25 cellular contexts compared by ENCODE assay signal in genomic region chr17:42279776-42280630, GRCh38. TPM values are rescaled to one million over a fixed set of nuclear protein-coding genes. Genes with fewer than 3 reads are reported as not detected.
DNase-seq lines count a peak whose midpoint lies in the region; ATAC-seq and TF ChIP-seq lines count a peak whose summit lies in the region.
"Had no signal": no experiment of that assay in that cellular context is flagged by ENCODE, and none has a peak within 500 bp of the region (broad histone marks: within the 10 kb centered on the region; RNA-seq: fewer than 3 reads in every experiment).

No MANE protein-coding gene starts in this region.

- no peak overlapping the region for H3K9ac ChIP-seq in colonic mucosa (ENCODE audit: low read depth in 2 of 2, low read length in 2 of 2)
- H3K9ac ChIP-seq: GM23248 had no signal

- no peaks in the 10 kb centered on the region for H3K27me3 Mint-ChIP-seq in activated naive CD4-positive, alpha-beta T cell treated with anti-CD3 and anti-CD28 coated beads for 36 hours (ENCODE audit: low read depth)
- H3K27me3 Mint-ChIP-seq in T-helper 17 cell: no peaks in the 10 kb centered on the region
- no peaks in the 10 kb centered on the region for H3K27me3 Mint-ChIP-seq in naive thymus-derived CD8-positive, alpha-beta T cell
- H3K27me3 Mint-ChIP-seq: stimulated activated naive B cell treated with anti-CD40 and anti-IgM and Interleukin-4, amounts not matched to agents 10 μg/mL and 1 μg/mL and 100 μg/mL, for 72 hours had no signal

- no peak for TF ChIP-seq POLR2A in suprapubic skin (IDR thresholded peaks at IDR 0.05)

- CTCF ChIA-PET in activated naive CD4-positive, alpha-beta T cell treated with anti-CD3 and anti-CD28 coated beads for 36 hours (lab: Charles Lee): interaction anchor here (0.5 to 1.4 kb wide), 5 partner anchors 10 to 317 kb away, joined by 3 to 5 read pairs (median 3); no protein-coding TSS in a partner anchor

- H3K9me3 ChIP-seq in T-helper 17 cell (ENCODE audit: control insufficient read depth, low read length, poor library complexity, severe bottlenecking) (no peaks in the 10 kb centered on the region), suprapubic skin (no peaks in the 10 kb centered on the region), colonic mucosa (no peaks in the 10 kb centered on the region)
- H3K9me3 ChIP-seq: pancreas, right lobe of liver had no signal

- no peaks in the 10 kb centered on the region for H3K36me3 ChIP-seq in suprapubic skin
- H3K36me3 ChIP-seq in colonic mucosa: no peaks in the 10 kb centered on the region
- H3K36me3 ChIP-seq: pancreas, right lobe of liver had no signal

- no peaks in the 10 kb centered on the region for H3K27me3 ChIP-seq in suprapubic skin
- no peaks in the 10 kb centered on the region for H3K27me3 ChIP-seq in colonic mucosa
- H3K27me3 ChIP-seq: foreskin keratinocyte, pancreas, right lobe of liver had no signal

- intact Hi-C loops in activated naive CD4-positive, alpha-beta T cell treated with anti-CD3 and anti-CD28 coated beads for 36 hours (cut with micrococcal nuclease): loop anchor here (10.0 kb wide), 1 partner anchor 415 kb away; the partner anchor contains the start of gene KLHL11
- intact Hi-C loops in colonic mucosa (cut with DNase I): no loop called here

- DNase-seq in activated naive CD4-positive, alpha-beta T cell treated with anti-CD3 and anti-CD28 coated beads for 36 hours: peak; percentile 1
- no peak for DNase-seq in activated naive CD4-positive, alpha-beta T cell treated with anti-CD3 and anti-CD28 coated beads, Interleukin-2, amount 50 U/mL, for 72 hours (ENCODE audit: low spot score in 2 of 2)
- DNase-seq in T-helper 17 cell: no peak
- no peak for DNase-seq in naive thymus-derived CD8-positive, alpha-beta T cell
- peak; percentile 37 to 48 for DNase-seq in suprapubic skin (ENCODE audit: low spot score in 2 of 2)
- DNase-seq in colonic mucosa: no peak
- DNase-seq in NCI-H524 treated with DMSO at 0.1 percent for 48 hours (lab: John Stamatoyannopoulos, UW): no peak
- DNase-seq in nucleus accumbens (lab: John Stamatoyannopoulos, UW): no peak
- DNase-seq: activated CD4-positive, alpha-beta T cell treated with anti-CD3 and anti-CD28 coated beads, Interleukin-2, amount 50 U/mL, for 1 hour; caudate nucleus; foreskin keratinocyte; GF-D8; GM23248; hippocampal formation; islet precursor cell; KBM-7; NCI-H1694; NCI-H2227 treated with DMSO at 0.1 percent for 48 hours; OCI-M1; pancreas; Right ventricle myocardium superior; stimulated activated naive B cell treated with anti-CD40 and anti-IgM and Interleukin-4, amounts not matched to agents 10 μg/mL and 1 μg/mL and 100 μg/mL, for 72 hours; trophoblast cell had no signal

- H3K4me1 ChIP-seq in suprapubic skin (peaks cover 24% of the 10 kb centered on the region), colonic mucosa (no peaks in the 10 kb centered on the region)
- H3K4me1 ChIP-seq: foreskin keratinocyte had no signal

- no peak overlapping the region for H3K27ac ChIP-seq in suprapubic skin
- no peak overlapping the region for H3K27ac ChIP-seq in colonic mucosa
- H3K27ac ChIP-seq: foreskin keratinocyte, GM23248, pancreas, right lobe of liver had no signal

- H3K4me3 Mint-ChIP-seq in activated naive CD4-positive, alpha-beta T cell treated with anti-CD3 and anti-CD28 coated beads for 36 hours: no peak overlapping the region
- H3K4me3 Mint-ChIP-seq in T-helper 17 cell: no peak overlapping the region
- no peak overlapping the region for H3K4me3 Mint-ChIP-seq in naive thymus-derived CD8-positive, alpha-beta T cell
- H3K4me3 Mint-ChIP-seq: stimulated activated naive B cell treated with anti-CD40 and anti-IgM and Interleukin-4, amounts not matched to agents 10 μg/mL and 1 μg/mL and 100 μg/mL, for 72 hours had no signal

- 83% methylated on average over 4 of the region's 4 CpGs for WGBS in suprapubic skin

- H3K36me3 Mint-ChIP-seq in activated naive CD4-positive, alpha-beta T cell treated with anti-CD3 and anti-CD28 coated beads for 36 hours (ENCODE audit: low read depth): peaks cover 17% of the 10 kb centered on the region
- H3K36me3 Mint-ChIP-seq in activated naive CD4-positive, alpha-beta T cell treated with anti-CD3 and anti-CD28 coated beads, Interleukin-2, amount 50 U/mL, for 72 hours: peaks cover 7 to 14% of the 10 kb centered on the region in 2 donors
- peaks cover 4% of the 10 kb centered on the region for H3K36me3 Mint-ChIP-seq in T-helper 17 cell (ENCODE audit: low read depth)
- H3K36me3 Mint-ChIP-seq in naive thymus-derived CD8-positive, alpha-beta T cell: no peaks in the 10 kb centered on the region

- no peak overlapping the region for H3K4me3 ChIP-seq in suprapubic skin
- no peak overlapping the region for H3K4me3 ChIP-seq in colonic mucosa
- H3K4me3 ChIP-seq: GM23248, lung, pancreas, right lobe of liver had no signal

- ATAC-seq in activated naive CD4-positive, alpha-beta T cell treated with anti-CD3 and anti-CD28 coated beads, Interleukin-2, amount 50 U/mL, for 72 hours: no peak
- no peak for ATAC-seq in T-helper 17 cell
- no peak for ATAC-seq in naive thymus-derived CD8-positive, alpha-beta T cell
- ATAC-seq: foreskin keratinocyte; pancreas; right lobe of liver; stimulated activated naive B cell treated with anti-CD40 and anti-IgM and Interleukin-4, amounts not matched to agents 10 μg/mL and 1 μg/mL and 100 μg/mL, for 72 hours had no signal

- H3K4me1 Mint-ChIP-seq in activated naive CD4-positive, alpha-beta T cell treated with anti-CD3 and anti-CD28 coated beads for 36 hours (ENCODE audit: low read depth): peaks cover 38% of the 10 kb centered on the region
- H3K4me1 Mint-ChIP-seq in T-helper 17 cell: peaks cover 19% of the 10 kb centered on the region
- peaks cover 14 to 31% (median 26%) of the 10 kb centered on the region in 4 donors for H3K4me1 Mint-ChIP-seq in naive thymus-derived CD8-positive, alpha-beta T cell

- no peak overlapping the region for H3K27ac Mint-ChIP-seq in activated naive CD4-positive, alpha-beta T cell treated with anti-CD3 and anti-CD28 coated beads for 36 hours
- peak overlapping the region in 1 of 2 donors; percentile 44 for H3K27ac Mint-ChIP-seq in activated naive CD4-positive, alpha-beta T cell treated with anti-CD3 and anti-CD28 coated beads, Interleukin-2, amount 50 U/mL, for 72 hours
- H3K27ac Mint-ChIP-seq in T-helper 17 cell: peak overlapping the region; percentile 47
- H3K27ac Mint-ChIP-seq in naive thymus-derived CD8-positive, alpha-beta T cell: peak overlapping the region in 9 of 10 donors; percentile 19 to 86 (median 61)
- H3K27ac Mint-ChIP-seq: stimulated activated naive B cell treated with anti-CD40 and anti-IgM and Interleukin-4, amounts not matched to agents 10 μg/mL and 1 μg/mL and 100 μg/mL, for 72 hours had no signal

- no peaks in the 10 kb centered on the region for H3K9me3 Mint-ChIP-seq in activated naive CD4-positive, alpha-beta T cell treated with anti-CD3 and anti-CD28 coated beads for 36 hours
- no peaks in the 10 kb centered on the region for H3K9me3 Mint-ChIP-seq in activated naive CD4-positive, alpha-beta T cell treated with anti-CD3 and anti-CD28 coated beads, Interleukin-2, amount 50 U/mL, for 72 hours
- H3K9me3 Mint-ChIP-seq in naive thymus-derived CD8-positive, alpha-beta T cell: no peaks in the 10 kb centered on the region
- H3K9me3 Mint-ChIP-seq: stimulated activated naive B cell treated with anti-CD40 and anti-IgM and Interleukin-4, amounts not matched to agents 10 μg/mL and 1 μg/mL and 100 μg/mL, for 72 hours had no signal

- TF ChIP-seq CTCF in suprapubic skin (IDR thresholded peaks at IDR 0.05) (no peak), colonic mucosa (IDR thresholded peaks at IDR 0.05) (no peak)

- no peak for TF ChIP-seq EP300 in suprapubic skin (IDR thresholded peaks at IDR 0.05)

- POLR2A ChIA-PET in naive thymus-derived CD8-positive, alpha-beta T cell (lab: Charles Lee): interaction anchor here (1.0 to 1.7 kb wide), 2 partner anchors 8 to 10 kb away, joined by 3 to 7 read pairs; partner anchors contain the start of gene STAT5A

RNA-seq across cellular contexts. Expression of gene STAT5B, which starts 3.8 kb away (rescaled TPM):
- total RNA-seq in activated naive CD4-positive, alpha-beta T cell treated with anti-CD3 and anti-CD28 coated beads for 36 hours: 100 to 1,000 TPM; 185 to 192 TPM
- 100 to 1,000 TPM; 117 to 207 TPM for total RNA-seq in activated naive CD4-positive, alpha-beta T cell treated with anti-CD3 and anti-CD28 coated beads, Interleukin-2, amount 50 U/mL, for 72 hours
- total RNA-seq in T-helper 17 cell (100 to 1,000 TPM; 202 to 225 TPM), suprapubic skin (100 to 1,000 TPM in 1 of 4 donors, 10 to 100 TPM in 3; 52.7 to 105 (median 57.6) TPM), colonic mucosa (10 to 100 TPM; 29.3 to 38.4 TPM)
- 100 to 1,000 TPM; 137 to 149 TPM for total RNA-seq in naive thymus-derived CD8-positive, alpha-beta T cell
- polyA plus RNA-seq in naive thymus-derived CD8-positive, alpha-beta T cell: 10 to 100 TPM; 66.3 to 94.0 (median 82.8) TPM

RNA-seq across cellular contexts. Expression of gene STAT5A, which starts 8.3 kb away (rescaled TPM):
- 100 to 1,000 TPM; 165 to 174 TPM for total RNA-seq in activated naive CD4-positive, alpha-beta T cell treated with anti-CD3 and anti-CD28 coated beads for 36 hours
- total RNA-seq in activated naive CD4-positive, alpha-beta T cell treated with anti-CD3 and anti-CD28 coated beads, Interleukin-2, amount 50 U/mL, for 72 hours: 100 to 1,000 TPM; 171 to 177 TPM
- total RNA-seq in T-helper 17 cell: 100 to 1,000 TPM; 153 to 177 TPM
- 100 to 1,000 TPM; 117 to 122 TPM for total RNA-seq in naive thymus-derived CD8-positive, alpha-beta T cell
- polyA plus RNA-seq in naive thymus-derived CD8-positive, alpha-beta T cell: 100 to 1,000 TPM in 1 of 3 donors, 10 to 100 TPM in 2; 59.6 to 115 (median 89.1) TPM
- total RNA-seq in suprapubic skin: 10 to 100 TPM; 32.1 to 56.0 (median 45.6) TPM
- total RNA-seq in colonic mucosa: 10 to 100 TPM; 22.0 to 22.4 TPM

Comparison
In these comparisons a context has a peak if more than half of its experiments do, and no peak if none do; other contexts are left out.
1. DNase-seq: peak in activated naive CD4-positive, alpha-beta T cell treated with anti-CD3 and anti-CD28 coated beads for 36 hours (single experiment) and suprapubic skin (2 of 2); none in activated naive CD4-positive, alpha-beta T cell treated with anti-CD3 and anti-CD28 coated beads, Interleukin-2, amount 50 U/mL, for 72 hours (0 of 2), T-helper 17 cell (0 of 3), naive thymus-derived CD8-positive, alpha-beta T cell (0 of 10), colonic mucosa (single experiment), NCI-H524 treated with DMSO at 0.1 percent for 48 hours (single experiment) and nucleus accumbens (0 of 56).